ENCODE assay signal across 13 cellular contexts in genomic region chr3:103127737-103128136, GRCh38.
DNase-seq lines count a peak whose midpoint lies in the region; ATAC-seq, FAIRE-seq and TF ChIP-seq lines count a peak whose summit lies in the region.
"Had no signal": no experiment of that assay in that cellular context is flagged by ENCODE, and none has a peak within 500 bp of the region (broad histone marks: within the 10 kb centered on the region; RNA-seq: fewer than 3 reads in every experiment).

No MANE protein-coding gene starts in this region.

- intact Hi-C loops in left colon (cut with DNase I, micrococcal nuclease): no loop called here

- no peak overlapping the region for H3K27ac ChIP-seq in caudate nucleus (ENCODE audit: low read depth, low read length)
- H3K27ac ChIP-seq: HL-60 had no signal

- no peak overlapping the region for H3K4me3 ChIP-seq in bronchial epithelial cell (ENCODE audit: low read depth, low read length)

- H3K36me3 ChIP-seq in bronchial epithelial cell (ENCODE audit: control insufficient read depth, insufficient read depth, low read length): no peaks in the 10 kb centered on the region

- ATAC-seq in GM18520 (IDR thresholded peaks at IDR 0.05; ENCODE audit: unreplicated experiment): peak; percentile 95
- peak; percentile 89 for ATAC-seq in GM21528 (IDR thresholded peaks at IDR 0.05; ENCODE audit: low FRiP score, unreplicated experiment)
- ATAC-seq in HG03175 (IDR thresholded peaks at IDR 0.05; ENCODE audit: unreplicated experiment): peak; percentile 90
- no peak for ATAC-seq in left colon

- FAIRE-seq in bronchial epithelial cell (lab: Jason Lieb, UNC): no peak
- FAIRE-seq: D721Med, endometrium, small intestine had no signal

- no peak for TF ChIP-seq CTCF in bronchial epithelial cell (IDR thresholded peaks at IDR 0.05; ENCODE audit: insufficient read depth, low read length, severe bottlenecking)

- no peaks in the 10 kb centered on the region for H3K27me3 ChIP-seq in bronchial epithelial cell (ENCODE audit: control insufficient read depth, insufficient read depth, low read length)

- DNase-seq in bronchial epithelial cell (ENCODE audit: low read depth) (peak; percentile 36), foreskin melanocyte (no peak), caudate nucleus (lab: John Stamatoyannopoulos, UW) (no peak), NCI-H2029 treated with DMSO at 0.1 percent for 48 hours (lab: John Stamatoyannopoulos, UW) (no peak), left colon (no peak)
- DNase-seq: NCI-H524, small intestine had no signal
